In genomic region chr1:201468501-201468843, GRCh38 we compare ENCODE assay signal across 8 cellular contexts. TPM values are rescaled to one million over a fixed set of nuclear protein-coding genes. Genes with fewer than 3 reads are reported as not detected.
A peak's percentile ranks its signal among the peaks of the same experiment; 100 is the strongest.
DNase-seq lines count a peak whose midpoint lies in the region; ATAC-seq and TF ChIP-seq lines count a peak whose summit lies in the region.

No MANE protein-coding gene starts in this region.

- CTCF ChIA-PET in Calu3 (lab: Charles Lee): interaction anchor here (0.9 to 3.3 kb wide), 6 partner anchors 12 to 44 kb away, joined by 3 to 24 read pairs (median 10); no protein-coding TSS in a partner anchor

- peaks cover 50% of the 10 kb centered on the region for H3K36me3 Mint-ChIP-seq in Calu3 (ENCODE audit: insufficient read depth, unreplicated experiment)
- H3K36me3 Mint-ChIP-seq in activated naive CD8-positive, alpha-beta T cell treated with anti-CD3 and anti-CD28 coated beads, Interleukin-2, amount 50 U/mL, for 24 hours (ENCODE audit: low read depth): no peaks in the 10 kb centered on the region

- peak overlapping the region; percentile 85 for H3K4me3 Mint-ChIP-seq in Calu3 (ENCODE audit: low read depth, unreplicated experiment)
- peak overlapping the region; percentile 38 for H3K4me3 Mint-ChIP-seq in activated naive CD8-positive, alpha-beta T cell treated with anti-CD3 and anti-CD28 coated beads, Interleukin-2, amount 50 U/mL, for 24 hours

- BruUV-seq in Calu3 (replicated peaks; lab: Mats Ljungman, UMichigan): no TSS peak

- intact Hi-C loops in Calu3 (cut with micrococcal nuclease; ENCODE audit: unreplicated experiment): no loop called here
- intact Hi-C loops in right cardiac atrium (cut with DNase I): no loop called here

- ATAC-seq in GM19452 (IDR thresholded peaks at IDR 0.05; ENCODE audit: unreplicated experiment) (peak; percentile 41), HG03571 (IDR thresholded peaks at IDR 0.05; ENCODE audit: unreplicated experiment) (peak; percentile 32), right cardiac atrium (peak in 1 of 2 donors; percentile 9)
- peak; percentile 9 for ATAC-seq in activated naive CD8-positive, alpha-beta T cell treated with anti-CD3 and anti-CD28 coated beads, Interleukin-2, amount 50 U/mL, for 24 hours

- H3K27me3 ChIP-seq in right cardiac atrium (ENCODE audit: control insufficient read depth, insufficient read depth): no peaks in the 10 kb centered on the region

- H3K9me3 ChIP-seq in right cardiac atrium (ENCODE audit: control insufficient read depth, low read length): no peaks in the 10 kb centered on the region

- H3K4me3 ChIP-seq in right cardiac atrium (ENCODE audit: low read length) (peak overlapping the region; percentile 52), skin epidermis (peak overlapping the region; percentile 53 to 87 (median 75))

- peaks cover 42% of the 10 kb centered on the region for H3K4me1 Mint-ChIP-seq in Calu3 (ENCODE audit: low read depth, unreplicated experiment)
- peaks cover 7% of the 10 kb centered on the region for H3K4me1 Mint-ChIP-seq in activated naive CD8-positive, alpha-beta T cell treated with anti-CD3 and anti-CD28 coated beads, Interleukin-2, amount 50 U/mL, for 24 hours

- WGBS in right cardiac atrium: 3% methylated on average over 44 of the region's 44 CpGs

- H3K27ac ChIP-seq in right cardiac atrium (ENCODE audit: low read length) (peak overlapping the region; percentile 16), skin epidermis (peak overlapping the region; percentile 76 to 99 (median 95))

- TF ChIP-seq CTCF in Calu3 (IDR thresholded peaks at IDR 0.05; ENCODE audit: unreplicated experiment): no peak

- no peaks in the 10 kb centered on the region for H3K27me3 Mint-ChIP-seq in Calu3 (ENCODE audit: unreplicated experiment)
- peaks cover 45% of the 10 kb centered on the region for H3K27me3 Mint-ChIP-seq in activated naive CD8-positive, alpha-beta T cell treated with anti-CD3 and anti-CD28 coated beads, Interleukin-2, amount 50 U/mL, for 24 hours

- no peaks in the 10 kb centered on the region for H3K9me3 Mint-ChIP-seq in Calu3 (ENCODE audit: low read depth, unreplicated experiment)
- H3K9me3 Mint-ChIP-seq in activated naive CD8-positive, alpha-beta T cell treated with anti-CD3 and anti-CD28 coated beads, Interleukin-2, amount 50 U/mL, for 24 hours: no peaks in the 10 kb centered on the region

- DNase-seq in Calu3: no peak
- peak; percentile 17 for DNase-seq in activated naive CD8-positive, alpha-beta T cell treated with anti-CD3 and anti-CD28 coated beads, Interleukin-2, amount 50 U/mL, for 24 hours
- peak in 2 of 3 donors; percentile 81 to 82 for DNase-seq in right cardiac atrium
- DNase-seq in HuH-7.5 (ENCODE audit: low spot score): no peak
- no peak for DNase-seq in ecto neural progenitor cell (ENCODE audit: low spot score)

- H3K27ac Mint-ChIP-seq in Calu3 (ENCODE audit: unreplicated experiment): peak overlapping the region; percentile 61
- H3K27ac Mint-ChIP-seq in activated naive CD8-positive, alpha-beta T cell treated with anti-CD3 and anti-CD28 coated beads, Interleukin-2, amount 50 U/mL, for 24 hours: no peak overlapping the region

- H3K4me1 ChIP-seq in right cardiac atrium (ENCODE audit: control insufficient read depth, insufficient read depth, low read length): peaks cover 3% of the 10 kb centered on the region

RNA-seq across cellular contexts. Expression of gene PHLDA3, which starts 0.5 kb away (rescaled TPM):
- total RNA-seq in Calu3 (2022) (31.1 and 36.7 TPM in 2 replicates), right cardiac atrium (10 to 100 TPM; 21.8 to 47.4 (median 29.9) TPM)
- 18.1 TPM for polyA plus RNA-seq in right cardiac atrium

RNA-seq across cellular contexts. Expression of gene CSRP1, which starts 38.5 kb away (rescaled TPM):
- total RNA-seq in Calu3 (2022) (69.9 and 73.5 TPM in 2 replicates), right cardiac atrium (100 to 1,000 TPM in 3 of 4 donors, 10 to 100 TPM in 1; 97.2 to 343 (median 132) TPM)
- polyA plus RNA-seq in right cardiac atrium: 121 TPM

RNA-seq across cellular contexts. Expression of gene TNNI1, which starts 46.9 kb away (rescaled TPM):
- total RNA-seq in Calu3 (2022) (not detected in 2 replicates), right cardiac atrium (100 to 1,000 TPM in 2 of 4 donors, 10 to 100 TPM in 2; 77.9 to 215 (median 100) TPM)
- 81.3 TPM for polyA plus RNA-seq in right cardiac atrium

Comparison
In these comparisons a context has a peak if more than half of its experiments do, and no peak if none do; other contexts are left out.
1. DNase-seq: peak in activated naive CD8-positive, alpha-beta T cell treated with anti-CD3 and anti-CD28 coated beads, Interleukin-2, amount 50 U/mL, for 24 hours (single experiment) and right cardiac atrium (2 of 3); none in Calu3 (single experiment), HuH-7.5 (single experiment) and ecto neural progenitor cell (single experiment).
2. RNA of gene TNNI1, which starts 46.9 kb away (total RNA-seq): 77.9 to 215 TPM in right cardiac atrium; not detected in Calu3; every median in the first group is over 10 times any median in the second.